ENCODE assay signal across 1 cellular context in the genomic region with DNA sequence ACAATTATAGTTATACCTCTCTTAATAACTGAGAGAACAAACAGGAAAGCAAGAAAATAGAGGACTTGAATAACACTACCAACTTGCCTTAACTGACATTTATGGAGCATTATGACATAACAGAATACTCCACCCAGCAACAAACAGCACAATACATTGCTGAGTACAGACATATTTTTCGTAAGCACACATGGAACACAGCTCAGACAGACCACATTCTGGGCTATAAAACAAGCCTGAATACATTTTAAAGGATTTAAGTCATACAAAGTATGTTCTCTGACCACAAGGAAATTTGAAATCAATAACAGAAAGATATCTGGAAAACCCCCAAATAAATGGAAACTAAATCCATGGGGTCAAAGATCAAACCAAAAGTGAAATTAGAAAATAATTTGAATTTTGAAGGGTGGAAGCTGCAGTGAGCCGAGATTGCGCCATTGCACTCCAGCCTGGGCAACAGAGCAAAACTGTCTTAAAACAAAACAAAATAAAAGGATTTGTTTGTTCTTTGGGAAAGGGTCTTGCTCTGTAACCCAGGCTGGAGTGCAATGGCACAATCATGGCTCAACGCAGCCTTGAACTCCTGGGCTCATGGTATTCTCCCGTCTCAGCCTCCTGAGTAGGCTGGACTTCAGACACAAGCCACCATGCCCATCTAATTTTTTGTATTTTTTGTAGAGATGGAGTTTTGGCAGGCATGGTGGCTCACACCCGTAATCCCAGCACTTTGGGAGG.
TF ChIP-seq lines count a peak whose summit lies in the region.

No MANE protein-coding gene starts in this region.

TF ChIP-seq in HepG2, 621 proteins besides CTCF, POLR2A, EP300 and RAD21 (continued from another document and continues in another):
- TF ChIP-seq, protein P1, sequence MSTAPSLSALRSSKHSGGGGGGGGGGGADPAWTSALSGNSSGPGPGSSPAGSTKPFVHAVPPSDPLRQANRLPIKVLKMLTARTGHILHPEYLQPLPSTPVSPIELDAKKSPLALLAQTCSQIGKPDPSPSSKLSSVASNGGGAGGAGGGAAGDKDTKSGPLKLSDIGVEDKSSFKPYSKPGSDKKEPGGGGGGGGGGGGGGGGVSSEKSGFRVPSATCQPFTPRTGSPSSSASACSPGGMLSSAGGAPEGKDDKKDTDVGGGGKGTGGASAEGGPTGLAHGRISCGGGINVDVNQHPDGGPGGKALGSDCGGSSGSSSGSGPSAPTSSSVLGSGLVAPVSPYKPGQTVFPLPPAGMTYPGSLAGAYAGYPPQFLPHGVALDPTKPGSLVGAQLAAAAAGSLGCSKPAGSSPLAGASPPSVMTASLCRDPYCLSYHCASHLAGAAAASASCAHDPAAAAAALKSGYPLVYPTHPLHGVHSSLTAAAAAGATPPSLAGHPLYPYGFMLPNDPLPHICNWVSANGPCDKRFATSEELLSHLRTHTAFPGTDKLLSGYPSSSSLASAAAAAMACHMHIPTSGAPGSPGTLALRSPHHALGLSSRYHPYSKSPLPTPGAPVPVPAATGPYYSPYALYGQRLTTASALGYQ (CRISPR knock-in tag; IDR thresholded peaks at IDR 0.05), result no peak
- TF ChIP-seq FIP1L1 (IDR thresholded peaks at IDR 0.05; ENCODE audit: borderline replicate concordance, insufficient read depth, low read depth, low read length) (no peak), HOXA3 (CRISPR knock-in tag; IDR thresholded peaks at IDR 0.05) (peak; percentile 41; the same call in 1 of the 2 replicates), ZBTB7B (CRISPR knock-in tag; IDR thresholded peaks at IDR 0.05) (no peak), ZBTB8A (CRISPR knock-in tag; IDR thresholded peaks at IDR 0.05; ENCODE audit: borderline replicate concordance, low read depth) (no peak), ONECUT2 (CRISPR knock-in tag; IDR thresholded peaks at IDR 0.05) (no peak), TP53 (CRISPR knock-in tag; conservative IDR thresholded peaks at IDR 0.05) (no peak), ZNF878 (CRISPR knock-in tag; IDR thresholded peaks at IDR 0.05) (no peak), KMT2B (CRISPR knock-in tag; IDR thresholded peaks at IDR 0.05) (no peak), FOXP1 (IDR thresholded peaks at IDR 0.05) (no peak), FOXP1 (CRISPR knock-in tag; IDR thresholded peaks at IDR 0.05) (peak; percentile 23; the same call in 1 of the 2 replicates), YEATS2 (CRISPR knock-in tag; IDR thresholded peaks at IDR 0.05; ENCODE audit: borderline replicate concordance) (no peak), RAD51 (IDR thresholded peaks at IDR 0.05; ENCODE audit: borderline replicate concordance) (no peak), ZNF253 (CRISPR knock-in tag; IDR thresholded peaks at IDR 0.05; ENCODE audit: borderline replicate concordance) (no peak), HES4 (CRISPR knock-in tag; IDR thresholded peaks at IDR 0.05; ENCODE audit: borderline replicate concordance) (no peak), ZNF180 (CRISPR knock-in tag; IDR thresholded peaks at IDR 0.05; ENCODE audit: borderline replicate concordance, low read depth) (no peak), FOXC1 (CRISPR knock-in tag; IDR thresholded peaks at IDR 0.05; ENCODE audit: borderline replicate concordance) (no peak), NR2F2 (IDR thresholded peaks at IDR 0.05; ENCODE audit: borderline replicate concordance, low read depth) (no peak), HIVEP1 (CRISPR knock-in tag; IDR thresholded peaks at IDR 0.05) (no peak), RARA (CRISPR knock-in tag; IDR thresholded peaks at IDR 0.05) (peak; percentile 59), ZFX (CRISPR knock-in tag; IDR thresholded peaks at IDR 0.05; ENCODE audit: low read depth) (no peak), PAX8 (CRISPR knock-in tag; IDR thresholded peaks at IDR 0.05; ENCODE audit: borderline replicate concordance) (no peak), ZNF292 (CRISPR knock-in tag; IDR thresholded peaks at IDR 0.05; ENCODE audit: borderline replicate concordance, low read depth) (0 out of 2 replicates have a peak, but pooled peaks have one; percentile 16), TCF7 (IDR thresholded peaks at IDR 0.05; ENCODE audit: low read depth) (no peak), ZNF350 (CRISPR knock-in tag; IDR thresholded peaks at IDR 0.05; ENCODE audit: borderline replicate concordance, low read depth) (no peak), ZNF121 (CRISPR knock-in tag; IDR thresholded peaks at IDR 0.05) (peak; percentile 87)
- TF ChIP-seq, protein P2, sequence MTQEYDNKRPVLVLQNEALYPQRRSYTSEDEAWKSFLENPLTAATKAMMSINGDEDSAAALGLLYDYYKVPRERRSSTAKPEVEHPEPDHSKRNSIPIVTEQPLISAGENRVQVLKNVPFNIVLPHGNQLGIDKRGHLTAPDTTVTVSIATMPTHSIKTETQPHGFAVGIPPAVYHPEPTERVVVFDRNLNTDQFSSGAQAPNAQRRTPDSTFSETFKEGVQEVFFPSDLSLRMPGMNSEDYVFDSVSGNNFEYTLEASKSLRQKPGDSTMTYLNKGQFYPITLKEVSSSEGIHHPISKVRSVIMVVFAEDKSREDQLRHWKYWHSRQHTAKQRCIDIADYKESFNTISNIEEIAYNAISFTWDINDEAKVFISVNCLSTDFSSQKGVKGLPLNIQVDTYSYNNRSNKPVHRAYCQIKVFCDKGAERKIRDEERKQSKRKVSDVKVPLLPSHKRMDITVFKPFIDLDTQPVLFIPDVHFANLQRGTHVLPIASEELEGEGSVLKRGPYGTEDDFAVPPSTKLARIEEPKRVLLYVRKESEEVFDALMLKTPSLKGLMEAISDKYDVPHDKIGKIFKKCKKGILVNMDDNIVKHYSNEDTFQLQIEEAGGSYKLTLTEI (CRISPR knock-in tag; conservative IDR thresholded peaks at IDR 0.05), result no peak
- TF ChIP-seq, protein P3, sequence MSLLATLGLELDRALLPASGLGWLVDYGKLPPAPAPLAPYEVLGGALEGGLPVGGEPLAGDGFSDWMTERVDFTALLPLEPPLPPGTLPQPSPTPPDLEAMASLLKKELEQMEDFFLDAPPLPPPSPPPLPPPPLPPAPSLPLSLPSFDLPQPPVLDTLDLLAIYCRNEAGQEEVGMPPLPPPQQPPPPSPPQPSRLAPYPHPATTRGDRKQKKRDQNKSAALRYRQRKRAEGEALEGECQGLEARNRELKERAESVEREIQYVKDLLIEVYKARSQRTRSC (CRISPR knock-in tag; IDR thresholded peaks at IDR 0.05; ENCODE audit: low read depth), result no peak
- TF ChIP-seq, protein P4, sequence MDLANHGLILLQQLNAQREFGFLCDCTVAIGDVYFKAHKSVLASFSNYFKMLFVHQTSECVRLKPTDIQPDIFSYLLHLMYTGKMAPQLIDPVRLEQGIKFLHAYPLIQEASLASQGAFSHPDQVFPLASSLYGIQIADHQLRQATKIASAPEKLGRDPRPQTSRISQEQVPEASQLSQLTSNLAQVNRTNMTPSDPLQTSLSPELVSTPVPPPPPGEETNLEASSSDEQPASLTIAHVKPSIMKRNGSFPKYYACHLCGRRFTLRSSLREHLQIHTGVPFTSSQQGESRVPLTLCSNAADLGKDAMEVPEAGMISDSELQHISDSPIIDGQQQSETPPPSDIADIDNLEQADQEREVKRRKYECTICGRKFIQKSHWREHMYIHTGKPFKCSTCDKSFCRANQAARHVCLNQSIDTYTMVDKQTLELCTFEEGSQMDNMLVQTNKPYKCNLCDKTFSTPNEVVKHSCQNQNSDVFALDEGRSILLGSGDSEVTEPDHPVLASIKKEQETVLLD (CRISPR knock-in tag; IDR thresholded peaks at IDR 0.05; ENCODE audit: low read depth), result no peak
- TF ChIP-seq, protein P5, sequence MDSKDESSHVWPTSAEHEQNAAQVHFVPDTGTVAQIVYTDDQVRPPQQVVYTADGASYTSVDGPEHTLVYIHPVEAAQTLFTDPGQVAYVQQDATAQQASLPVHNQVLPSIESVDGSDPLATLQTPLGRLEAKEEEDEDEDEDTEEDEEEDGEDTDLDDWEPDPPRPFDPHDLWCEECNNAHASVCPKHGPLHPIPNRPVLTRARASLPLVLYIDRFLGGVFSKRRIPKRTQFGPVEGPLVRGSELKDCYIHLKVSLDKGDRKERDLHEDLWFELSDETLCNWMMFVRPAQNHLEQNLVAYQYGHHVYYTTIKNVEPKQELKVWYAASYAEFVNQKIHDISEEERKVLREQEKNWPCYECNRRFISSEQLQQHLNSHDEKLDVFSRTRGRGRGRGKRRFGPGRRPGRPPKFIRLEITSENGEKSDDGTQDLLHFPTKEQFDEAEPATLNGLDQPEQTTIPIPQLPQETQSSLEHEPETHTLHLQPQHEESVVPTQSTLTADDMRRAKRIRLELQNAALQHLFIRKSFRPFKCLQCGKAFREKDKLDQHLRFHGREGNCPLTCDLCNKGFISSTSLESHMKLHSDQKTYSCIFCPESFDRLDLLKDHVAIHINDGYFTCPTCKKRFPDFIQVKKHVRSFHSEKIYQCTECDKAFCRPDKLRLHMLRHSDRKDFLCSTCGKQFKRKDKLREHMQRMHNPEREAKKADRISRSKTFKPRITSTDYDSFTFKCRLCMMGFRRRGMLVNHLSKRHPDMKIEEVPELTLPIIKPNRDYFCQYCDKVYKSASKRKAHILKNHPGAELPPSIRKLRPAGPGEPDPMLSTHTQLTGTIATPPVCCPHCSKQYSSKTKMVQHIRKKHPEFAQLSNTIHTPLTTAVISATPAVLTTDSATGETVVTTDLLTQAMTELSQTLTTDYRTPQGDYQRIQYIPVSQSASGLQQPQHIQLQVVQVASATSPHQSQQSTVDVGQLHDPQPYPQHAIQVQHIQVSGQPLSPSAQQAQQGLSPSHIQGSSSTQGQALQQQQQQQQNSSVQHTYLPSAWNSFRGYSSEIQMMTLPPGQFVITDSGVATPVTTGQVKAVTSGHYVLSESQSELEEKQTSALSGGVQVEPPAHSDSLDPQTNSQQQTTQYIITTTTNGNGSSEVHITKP (CRISPR knock-in tag; IDR thresholded peaks at IDR 0.05; ENCODE audit: low read depth), result no peak
- TF ChIP-seq, protein P6, sequence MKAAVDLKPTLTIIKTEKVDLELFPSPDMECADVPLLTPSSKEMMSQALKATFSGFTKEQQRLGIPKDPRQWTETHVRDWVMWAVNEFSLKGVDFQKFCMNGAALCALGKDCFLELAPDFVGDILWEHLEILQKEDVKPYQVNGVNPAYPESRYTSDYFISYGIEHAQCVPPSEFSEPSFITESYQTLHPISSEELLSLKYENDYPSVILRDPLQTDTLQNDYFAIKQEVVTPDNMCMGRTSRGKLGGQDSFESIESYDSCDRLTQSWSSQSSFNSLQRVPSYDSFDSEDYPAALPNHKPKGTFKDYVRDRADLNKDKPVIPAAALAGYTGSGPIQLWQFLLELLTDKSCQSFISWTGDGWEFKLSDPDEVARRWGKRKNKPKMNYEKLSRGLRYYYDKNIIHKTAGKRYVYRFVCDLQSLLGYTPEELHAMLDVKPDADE (CRISPR knock-in tag; IDR thresholded peaks at IDR 0.05), result no peak
- TF ChIP-seq, protein P7, sequence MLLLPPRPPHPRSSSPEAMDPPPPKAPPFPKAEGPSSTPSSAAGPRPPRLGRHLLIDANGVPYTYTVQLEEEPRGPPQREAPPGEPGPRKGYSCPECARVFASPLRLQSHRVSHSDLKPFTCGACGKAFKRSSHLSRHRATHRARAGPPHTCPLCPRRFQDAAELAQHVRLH (CRISPR knock-in tag; IDR thresholded peaks at IDR 0.05; ENCODE audit: borderline replicate concordance, low read depth), result no peak
- TF ChIP-seq, protein P8, sequence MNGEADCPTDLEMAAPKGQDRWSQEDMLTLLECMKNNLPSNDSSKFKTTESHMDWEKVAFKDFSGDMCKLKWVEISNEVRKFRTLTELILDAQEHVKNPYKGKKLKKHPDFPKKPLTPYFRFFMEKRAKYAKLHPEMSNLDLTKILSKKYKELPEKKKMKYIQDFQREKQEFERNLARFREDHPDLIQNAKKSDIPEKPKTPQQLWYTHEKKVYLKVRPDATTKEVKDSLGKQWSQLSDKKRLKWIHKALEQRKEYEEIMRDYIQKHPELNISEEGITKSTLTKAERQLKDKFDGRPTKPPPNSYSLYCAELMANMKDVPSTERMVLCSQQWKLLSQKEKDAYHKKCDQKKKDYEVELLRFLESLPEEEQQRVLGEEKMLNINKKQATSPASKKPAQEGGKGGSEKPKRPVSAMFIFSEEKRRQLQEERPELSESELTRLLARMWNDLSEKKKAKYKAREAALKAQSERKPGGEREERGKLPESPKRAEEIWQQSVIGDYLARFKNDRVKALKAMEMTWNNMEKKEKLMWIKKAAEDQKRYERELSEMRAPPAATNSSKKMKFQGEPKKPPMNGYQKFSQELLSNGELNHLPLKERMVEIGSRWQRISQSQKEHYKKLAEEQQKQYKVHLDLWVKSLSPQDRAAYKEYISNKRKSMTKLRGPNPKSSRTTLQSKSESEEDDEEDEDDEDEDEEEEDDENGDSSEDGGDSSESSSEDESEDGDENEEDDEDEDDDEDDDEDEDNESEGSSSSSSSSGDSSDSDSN (CRISPR knock-in tag; IDR thresholded peaks at IDR 0.05), result no peak
- TF ChIP-seq, protein P9, sequence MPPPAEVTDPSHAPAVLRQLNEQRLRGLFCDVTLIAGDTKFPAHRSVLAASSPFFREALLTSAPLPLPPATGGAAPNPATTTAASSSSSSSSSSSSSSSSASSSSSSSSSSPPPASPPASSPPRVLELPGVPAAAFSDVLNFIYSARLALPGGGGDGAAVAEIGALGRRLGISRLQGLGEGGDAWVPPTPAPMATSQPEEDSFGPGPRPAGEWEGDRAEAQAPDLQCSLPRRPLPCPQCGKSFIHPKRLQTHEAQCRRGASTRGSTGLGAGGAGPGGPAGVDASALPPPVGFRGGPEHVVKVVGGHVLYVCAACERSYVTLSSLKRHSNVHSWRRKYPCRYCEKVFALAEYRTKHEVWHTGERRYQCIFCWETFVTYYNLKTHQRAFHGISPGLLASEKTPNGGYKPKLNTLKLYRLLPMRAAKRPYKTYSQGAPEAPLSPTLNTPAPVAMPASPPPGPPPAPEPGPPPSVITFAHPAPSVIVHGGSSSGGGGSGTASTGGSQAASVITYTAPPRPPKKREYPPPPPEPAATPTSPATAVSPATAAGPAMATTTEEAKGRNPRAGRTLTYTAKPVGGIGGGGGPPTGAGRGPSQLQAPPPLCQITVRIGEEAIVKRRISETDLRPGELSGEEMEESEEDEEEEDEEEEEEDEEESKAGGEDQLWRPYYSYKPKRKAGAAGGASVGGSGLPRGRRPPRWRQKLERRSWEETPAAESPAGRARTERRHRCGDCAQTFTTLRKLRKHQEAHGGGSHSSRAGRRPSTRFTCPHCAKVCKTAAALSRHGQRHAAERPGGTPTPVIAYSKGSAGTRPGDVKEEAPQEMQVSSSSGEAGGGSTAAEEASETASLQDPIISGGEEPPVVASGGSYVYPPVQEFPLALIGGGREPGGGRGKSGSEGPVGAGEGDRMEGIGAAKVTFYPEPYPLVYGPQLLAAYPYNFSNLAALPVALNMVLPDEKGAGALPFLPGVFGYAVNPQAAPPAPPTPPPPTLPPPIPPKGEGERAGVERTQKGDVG (CRISPR knock-in tag; IDR thresholded peaks at IDR 0.05; ENCODE audit: borderline replicate concordance), result no peak
- TF ChIP-seq, protein P10, sequence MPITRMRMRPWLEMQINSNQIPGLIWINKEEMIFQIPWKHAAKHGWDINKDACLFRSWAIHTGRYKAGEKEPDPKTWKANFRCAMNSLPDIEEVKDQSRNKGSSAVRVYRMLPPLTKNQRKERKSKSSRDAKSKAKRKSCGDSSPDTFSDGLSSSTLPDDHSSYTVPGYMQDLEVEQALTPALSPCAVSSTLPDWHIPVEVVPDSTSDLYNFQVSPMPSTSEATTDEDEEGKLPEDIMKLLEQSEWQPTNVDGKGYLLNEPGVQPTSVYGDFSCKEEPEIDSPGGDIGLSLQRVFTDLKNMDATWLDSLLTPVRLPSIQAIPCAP (CRISPR knock-in tag; IDR thresholded peaks at IDR 0.05; ENCODE audit: low read depth), result no peak
